2 cellular contexts compared by ENCODE assay signal in the genomic region with DNA sequence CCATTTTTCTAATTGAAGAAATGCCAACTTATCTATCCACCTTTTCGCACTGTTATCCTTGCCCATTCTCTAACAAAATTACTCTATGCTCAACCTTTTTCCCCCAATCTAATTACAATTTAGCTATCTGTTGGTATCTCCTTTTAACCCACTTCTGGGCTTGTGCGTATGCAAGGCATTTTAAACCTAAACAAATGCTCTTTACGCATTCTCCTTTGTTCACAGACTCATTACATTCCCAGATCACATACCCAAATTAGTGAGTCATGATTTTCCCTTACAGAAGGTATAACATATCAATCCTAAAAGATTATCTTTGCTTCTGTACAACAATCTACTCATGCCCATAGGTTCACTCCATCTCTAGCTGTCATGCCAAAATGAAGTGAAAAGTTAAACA.
TF ChIP-seq lines count a peak whose summit lies in the region.

No MANE protein-coding gene starts in this region.

TF ChIP-seq in IMR-90, 13 proteins besides CTCF, POLR2A, EP300 and RAD21:
- no peak for TF ChIP-seq NFE2L2 (IDR thresholded peaks at IDR 0.05; ENCODE audit: low read depth, low read length)
- no peak for TF ChIP-seq RCOR1 (IDR thresholded peaks at IDR 0.05; ENCODE audit: insufficient replicate concordance, low read length)
- TF ChIP-seq SMC3 (IDR thresholded peaks at IDR 0.05; ENCODE audit: low read depth, low read length) = no peak
- no peak for TF ChIP-seq MAZ (IDR thresholded peaks at IDR 0.05; ENCODE audit: borderline replicate concordance, low read depth, low read length)
- no peak for TF ChIP-seq RFX5 (IDR thresholded peaks at IDR 0.05; ENCODE audit: low read depth, low read length)
- TF ChIP-seq CHD1 (IDR thresholded peaks at IDR 0.05; ENCODE audit: low read depth, low read length) = no peak
- TF ChIP-seq, protein P1, sequence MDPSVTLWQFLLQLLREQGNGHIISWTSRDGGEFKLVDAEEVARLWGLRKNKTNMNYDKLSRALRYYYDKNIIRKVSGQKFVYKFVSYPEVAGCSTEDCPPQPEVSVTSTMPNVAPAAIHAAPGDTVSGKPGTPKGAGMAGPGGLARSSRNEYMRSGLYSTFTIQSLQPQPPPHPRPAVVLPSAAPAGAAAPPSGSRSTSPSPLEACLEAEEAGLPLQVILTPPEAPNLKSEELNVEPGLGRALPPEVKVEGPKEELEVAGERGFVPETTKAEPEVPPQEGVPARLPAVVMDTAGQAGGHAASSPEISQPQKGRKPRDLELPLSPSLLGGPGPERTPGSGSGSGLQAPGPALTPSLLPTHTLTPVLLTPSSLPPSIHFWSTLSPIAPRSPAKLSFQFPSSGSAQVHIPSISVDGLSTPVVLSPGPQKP (IDR thresholded peaks at IDR 0.05; ENCODE audit: borderline replicate concordance, low read depth, low read length) = no peak
- TF ChIP-seq CEBPB (IDR thresholded peaks at IDR 0.05; ENCODE audit: low read depth, low read length) = no peak
- no peak for TF ChIP-seq BHLHE40 (IDR thresholded peaks at IDR 0.05; ENCODE audit: low read depth, low read length)
- TF ChIP-seq FOS (IDR thresholded peaks at IDR 0.05; ENCODE audit: low read depth, low read length) = no peak
- no peak for TF ChIP-seq MAFK (IDR thresholded peaks at IDR 0.05; ENCODE audit: low read depth, low read length)
- TF ChIP-seq, protein P2, sequence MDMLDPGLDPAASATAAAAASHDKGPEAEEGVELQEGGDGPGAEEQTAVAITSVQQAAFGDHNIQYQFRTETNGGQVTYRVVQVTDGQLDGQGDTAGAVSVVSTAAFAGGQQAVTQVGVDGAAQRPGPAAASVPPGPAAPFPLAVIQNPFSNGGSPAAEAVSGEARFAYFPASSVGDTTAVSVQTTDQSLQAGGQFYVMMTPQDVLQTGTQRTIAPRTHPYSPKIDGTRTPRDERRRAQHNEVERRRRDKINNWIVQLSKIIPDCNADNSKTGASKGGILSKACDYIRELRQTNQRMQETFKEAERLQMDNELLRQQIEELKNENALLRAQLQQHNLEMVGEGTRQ (IDR thresholded peaks at IDR 0.05; ENCODE audit: low read depth, low read length) = no peak
- no peak for TF ChIP-seq MXI1 (IDR thresholded peaks at IDR 0.05; ENCODE audit: borderline replicate concordance, low read depth, low read length)

TF ChIP-seq in H1, 55 proteins besides CTCF, POLR2A, EP300 and RAD21:
- TF ChIP-seq, protein P3, sequence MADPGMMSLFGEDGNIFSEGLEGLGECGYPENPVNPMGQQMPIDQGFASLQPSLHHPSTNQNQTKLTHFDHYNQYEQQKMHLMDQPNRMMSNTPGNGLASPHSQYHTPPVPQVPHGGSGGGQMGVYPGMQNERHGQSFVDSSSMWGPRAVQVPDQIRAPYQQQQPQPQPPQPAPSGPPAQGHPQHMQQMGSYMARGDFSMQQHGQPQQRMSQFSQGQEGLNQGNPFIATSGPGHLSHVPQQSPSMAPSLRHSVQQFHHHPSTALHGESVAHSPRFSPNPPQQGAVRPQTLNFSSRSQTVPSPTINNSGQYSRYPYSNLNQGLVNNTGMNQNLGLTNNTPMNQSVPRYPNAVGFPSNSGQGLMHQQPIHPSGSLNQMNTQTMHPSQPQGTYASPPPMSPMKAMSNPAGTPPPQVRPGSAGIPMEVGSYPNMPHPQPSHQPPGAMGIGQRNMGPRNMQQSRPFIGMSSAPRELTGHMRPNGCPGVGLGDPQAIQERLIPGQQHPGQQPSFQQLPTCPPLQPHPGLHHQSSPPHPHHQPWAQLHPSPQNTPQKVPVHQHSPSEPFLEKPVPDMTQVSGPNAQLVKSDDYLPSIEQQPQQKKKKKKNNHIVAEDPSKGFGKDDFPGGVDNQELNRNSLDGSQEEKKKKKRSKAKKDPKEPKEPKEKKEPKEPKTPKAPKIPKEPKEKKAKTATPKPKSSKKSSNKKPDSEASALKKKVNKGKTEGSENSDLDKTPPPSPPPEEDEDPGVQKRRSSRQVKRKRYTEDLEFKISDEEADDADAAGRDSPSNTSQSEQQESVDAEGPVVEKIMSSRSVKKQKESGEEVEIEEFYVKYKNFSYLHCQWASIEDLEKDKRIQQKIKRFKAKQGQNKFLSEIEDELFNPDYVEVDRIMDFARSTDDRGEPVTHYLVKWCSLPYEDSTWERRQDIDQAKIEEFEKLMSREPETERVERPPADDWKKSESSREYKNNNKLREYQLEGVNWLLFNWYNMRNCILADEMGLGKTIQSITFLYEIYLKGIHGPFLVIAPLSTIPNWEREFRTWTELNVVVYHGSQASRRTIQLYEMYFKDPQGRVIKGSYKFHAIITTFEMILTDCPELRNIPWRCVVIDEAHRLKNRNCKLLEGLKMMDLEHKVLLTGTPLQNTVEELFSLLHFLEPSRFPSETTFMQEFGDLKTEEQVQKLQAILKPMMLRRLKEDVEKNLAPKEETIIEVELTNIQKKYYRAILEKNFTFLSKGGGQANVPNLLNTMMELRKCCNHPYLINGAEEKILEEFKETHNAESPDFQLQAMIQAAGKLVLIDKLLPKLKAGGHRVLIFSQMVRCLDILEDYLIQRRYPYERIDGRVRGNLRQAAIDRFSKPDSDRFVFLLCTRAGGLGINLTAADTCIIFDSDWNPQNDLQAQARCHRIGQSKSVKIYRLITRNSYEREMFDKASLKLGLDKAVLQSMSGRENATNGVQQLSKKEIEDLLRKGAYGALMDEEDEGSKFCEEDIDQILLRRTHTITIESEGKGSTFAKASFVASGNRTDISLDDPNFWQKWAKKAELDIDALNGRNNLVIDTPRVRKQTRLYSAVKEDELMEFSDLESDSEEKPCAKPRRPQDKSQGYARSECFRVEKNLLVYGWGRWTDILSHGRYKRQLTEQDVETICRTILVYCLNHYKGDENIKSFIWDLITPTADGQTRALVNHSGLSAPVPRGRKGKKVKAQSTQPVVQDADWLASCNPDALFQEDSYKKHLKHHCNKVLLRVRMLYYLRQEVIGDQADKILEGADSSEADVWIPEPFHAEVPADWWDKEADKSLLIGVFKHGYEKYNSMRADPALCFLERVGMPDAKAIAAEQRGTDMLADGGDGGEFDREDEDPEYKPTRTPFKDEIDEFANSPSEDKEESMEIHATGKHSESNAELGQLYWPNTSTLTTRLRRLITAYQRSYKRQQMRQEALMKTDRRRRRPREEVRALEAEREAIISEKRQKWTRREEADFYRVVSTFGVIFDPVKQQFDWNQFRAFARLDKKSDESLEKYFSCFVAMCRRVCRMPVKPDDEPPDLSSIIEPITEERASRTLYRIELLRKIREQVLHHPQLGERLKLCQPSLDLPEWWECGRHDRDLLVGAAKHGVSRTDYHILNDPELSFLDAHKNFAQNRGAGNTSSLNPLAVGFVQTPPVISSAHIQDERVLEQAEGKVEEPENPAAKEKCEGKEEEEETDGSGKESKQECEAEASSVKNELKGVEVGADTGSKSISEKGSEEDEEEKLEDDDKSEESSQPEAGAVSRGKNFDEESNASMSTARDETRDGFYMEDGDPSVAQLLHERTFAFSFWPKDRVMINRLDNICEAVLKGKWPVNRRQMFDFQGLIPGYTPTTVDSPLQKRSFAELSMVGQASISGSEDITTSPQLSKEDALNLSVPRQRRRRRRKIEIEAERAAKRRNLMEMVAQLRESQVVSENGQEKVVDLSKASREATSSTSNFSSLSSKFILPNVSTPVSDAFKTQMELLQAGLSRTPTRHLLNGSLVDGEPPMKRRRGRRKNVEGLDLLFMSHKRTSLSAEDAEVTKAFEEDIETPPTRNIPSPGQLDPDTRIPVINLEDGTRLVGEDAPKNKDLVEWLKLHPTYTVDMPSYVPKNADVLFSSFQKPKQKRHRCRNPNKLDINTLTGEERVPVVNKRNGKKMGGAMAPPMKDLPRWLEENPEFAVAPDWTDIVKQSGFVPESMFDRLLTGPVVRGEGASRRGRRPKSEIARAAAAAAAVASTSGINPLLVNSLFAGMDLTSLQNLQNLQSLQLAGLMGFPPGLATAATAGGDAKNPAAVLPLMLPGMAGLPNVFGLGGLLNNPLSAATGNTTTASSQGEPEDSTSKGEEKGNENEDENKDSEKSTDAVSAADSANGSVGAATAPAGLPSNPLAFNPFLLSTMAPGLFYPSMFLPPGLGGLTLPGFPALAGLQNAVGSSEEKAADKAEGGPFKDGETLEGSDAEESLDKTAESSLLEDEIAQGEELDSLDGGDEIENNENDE (IDR thresholded peaks at IDR 0.05; ENCODE audit: insufficient replicate concordance, low read length) = no peak
- TF ChIP-seq MAFK (IDR thresholded peaks at IDR 0.05; ENCODE audit: low read depth, low read length) = no peak
